Comparison of ENCODE assay signal across 17 cellular contexts in the genomic region with DNA sequence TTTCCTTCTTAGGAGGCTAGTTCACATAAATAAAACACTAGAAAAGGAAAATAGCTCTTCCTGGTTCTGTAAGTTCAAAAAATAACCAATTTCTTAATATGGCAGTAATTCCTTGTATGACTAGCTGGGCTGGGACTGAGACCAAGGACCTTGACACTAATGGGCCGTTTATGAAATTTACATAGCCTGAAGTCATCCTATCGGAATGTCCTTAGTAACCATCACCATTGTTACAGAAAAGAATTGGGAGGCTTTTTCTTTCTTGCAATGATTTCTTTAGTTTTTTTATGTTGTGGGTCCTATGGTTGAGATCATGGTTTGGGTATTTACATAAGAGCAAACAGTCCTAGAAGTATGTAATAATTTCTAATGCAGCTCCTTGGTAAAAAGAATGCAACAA.
DNase-seq lines count a peak whose midpoint lies in the region; ATAC-seq, FAIRE-seq and TF ChIP-seq lines count a peak whose summit lies in the region.
"Had no signal": no experiment of that assay in that cellular context is flagged by ENCODE, and none has a peak within 500 bp of the region (broad histone marks: within the 10 kb centered on the region; RNA-seq: fewer than 3 reads in every experiment).

No MANE protein-coding gene starts in this region.

- no peaks in the 10 kb centered on the region for H3K9me3 ChIP-seq in HUES64 (ENCODE audit: insufficient read depth, low read depth, low read length)
- H3K9me3 ChIP-seq: upper lobe of left lung had no signal

- ATAC-seq in natural killer cell: no peak
- ATAC-seq: T-cell had no signal

- no peaks in the 10 kb centered on the region for H3K36me3 ChIP-seq in HUES64 (ENCODE audit: insufficient read depth, low read length)
- H3K36me3 ChIP-seq: upper lobe of left lung had no signal

- no peak overlapping the region for H3K4me3 Mint-ChIP-seq in natural killer cell
- H3K4me3 Mint-ChIP-seq: T-cell had no signal

- peaks cover 11% of the 10 kb centered on the region in 2 donors for H3K4me1 Mint-ChIP-seq in natural killer cell

- peak overlapping the region; percentile 51; the same call in 1 of the 2 replicates for H3K9ac ChIP-seq in HUES64 (ENCODE audit: low read depth, low read length)

- H3K9me3 Mint-ChIP-seq in natural killer cell: no peaks in the 10 kb centered on the region
- H3K9me3 Mint-ChIP-seq: T-cell had no signal

- no peaks in the 10 kb centered on the region for H3K27me3 Mint-ChIP-seq in natural killer cell (ENCODE audit: low read depth in 2 of 2)
- H3K27me3 Mint-ChIP-seq: T-cell had no signal

- intact Hi-C loops in natural killer cell (cut with micrococcal nuclease): no loop called here

- peaks cover 31% of the 10 kb centered on the region for H3K4me1 ChIP-seq in HUES64 (ENCODE audit: insufficient read depth, low read length)
- H3K4me1 ChIP-seq: upper lobe of left lung had no signal

- H3K36me3 Mint-ChIP-seq in natural killer cell: no peaks in the 10 kb centered on the region
- H3K36me3 Mint-ChIP-seq: T-cell had no signal

- no peak for FAIRE-seq in frontal cortex (lab: Jason Lieb, UNC)

- no peaks in the 10 kb centered on the region for H3K27me3 ChIP-seq in HUES64 (ENCODE audit: insufficient read depth, low read length)
- H3K27me3 ChIP-seq: upper lobe of left lung had no signal

- peak; percentile 71 for DNase-seq in AG09309 (ENCODE audit: low read depth)
- DNase-seq in cardiac fibroblast (ENCODE audit: low read depth in 2 of 2): peak; percentile 53 to 96
- peak; percentile 72 for DNase-seq in kidney glomerular epithelial cell (lab: John Stamatoyannopoulos, UW)
- no peak for DNase-seq in natural killer cell
- no peak for DNase-seq in stimulated activated naive CD4-positive, alpha-beta T cell (lab: John Stamatoyannopoulos, UW)
- no peak for DNase-seq in stimulated activated CD4-positive, alpha-beta T cell treated with anti-CD3 and anti-CD28 coated beads, Interleukin-4, amount 100 ng/mL, for 24 hours
- no peak for DNase-seq in frontal cortex (ENCODE audit: low spot score in 2 of 2)
- DNase-seq: activated CD4-positive, alpha-beta T cell treated with anti-CD3 and anti-CD28 coated beads, Interleukin-2, amount 50 U/mL, for 1 hour; activated effector memory CD4-positive, alpha-beta T cell treated with Interleukin-2 at 50 U/mL for 16 hours; AML-193; DMS79; glutamatergic neuron; Karpas-422; NCI-H2081; T-cell; upper lobe of left lung had no signal

- H3K4me3 ChIP-seq in AG09309 (ENCODE audit: control insufficient read depth, low read depth, low read length) (no peak overlapping the region), HUES64 (ENCODE audit: low read length) (no peak overlapping the region), cardiac fibroblast (replicated peaks in 1 of 2; ENCODE audit: low read depth in 2 of 2, low read length in 2 of 2) (no peak overlapping the region)
- H3K4me3 ChIP-seq: upper lobe of left lung had no signal

- TF ChIP-seq CTCF in AG09309 (IDR thresholded peaks at IDR 0.05; ENCODE audit: control insufficient read depth, insufficient read depth, low read depth, low read length, missing control alignments) (no peak), cardiac fibroblast (IDR thresholded peaks at IDR 0.05; ENCODE audit: low read depth, low read length) (no peak), natural killer cell (IDR thresholded peaks at IDR 0.05) (no peak)

- 77% methylated on average over 2 of the region's 2 CpGs for WGBS in HUES64

- peak overlapping the region; percentile 59 for H3K27ac ChIP-seq in HUES64 (ENCODE audit: low read depth, low read length)
- H3K27ac ChIP-seq: upper lobe of left lung had no signal

- H3K27ac Mint-ChIP-seq in natural killer cell: no peak overlapping the region
- H3K27ac Mint-ChIP-seq: T-cell had no signal

Comparison
In these comparisons a context has a peak if more than half of its experiments do, and no peak if none do; other contexts are left out.
1. DNase-seq: peak in AG09309 (single experiment), cardiac fibroblast (2 of 2) and kidney glomerular epithelial cell (single experiment); none in natural killer cell (single experiment), stimulated activated naive CD4-positive, alpha-beta T cell (0 of 6), stimulated activated CD4-positive, alpha-beta T cell treated with anti-CD3 and anti-CD28 coated beads, Interleukin-4, amount 100 ng/mL, for 24 hours (single experiment) and frontal cortex (0 of 2).